ENCODE assay signal across 30 cellular contexts in the genomic region with DNA sequence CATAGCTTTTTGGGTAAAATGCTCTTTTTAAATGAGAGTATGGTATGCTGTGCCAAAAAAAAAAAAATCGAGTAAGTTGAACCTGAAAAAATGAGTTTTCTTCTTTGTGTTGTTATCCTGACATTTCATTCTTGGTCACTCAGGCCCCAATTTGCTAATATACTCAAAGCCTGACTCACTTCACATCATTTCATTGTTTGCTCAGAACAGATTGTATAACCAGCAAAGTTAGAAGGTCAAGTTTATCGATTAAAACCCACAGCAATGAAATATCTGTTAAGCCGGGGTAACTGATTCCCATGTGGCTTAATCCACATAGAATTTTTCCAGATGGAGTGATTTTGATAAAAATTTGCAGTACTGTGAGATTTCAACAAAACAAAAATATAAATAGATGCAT.
"Had no signal": no experiment of that assay in that cellular context is flagged by ENCODE, and none has a peak within 500 bp of the region (broad histone marks: within the 10 kb centered on the region; RNA-seq: fewer than 3 reads in every experiment).

No MANE protein-coding gene starts in this region.

- H3K9me3 Mint-ChIP-seq: activated CD4-positive, alpha-beta T cell treated with anti-CD3 and anti-CD28 coated beads, Interleukin-2, amount 10 ng/mL, durations not matched to agents 24 days and 14 days; activated naive CD4-positive, alpha-beta T cell treated with anti-CD3 and anti-CD28 coated beads, Interleukin-2, amount 50 U/mL, for 24 hours; activated naive CD8-positive, alpha-beta T cell treated with anti-CD3 and anti-CD28 coated beads, Interleukin-2, amount 10 ng/mL, durations not matched to agents 7 days and 5 days; activated T-cell treated with anti-CD3 and anti-CD28 coated beads, Interleukin-2, amount 50 U/mL, for 24 hours; activated T-helper 2 cell treated with anti-CD3 and anti-CD28 coated beads, Interferon-gamma antibody, Interleukin-2, Interleukin-4, amounts not matched to agents 10 μg/mL and 5 μg/mL and 100 μg/mL, durations not matched to agents 14 hours and 24 hours and 36 hours had no signal

- H3K4me3 ChIP-seq: ascending aorta, cardiac muscle cell, PC-9 had no signal

- H3K4me1 Mint-ChIP-seq: activated CD4-positive, alpha-beta T cell treated with anti-CD3 and anti-CD28 coated beads, Interleukin-2, amount 10 ng/mL, durations not matched to agents 24 days and 14 days; activated naive CD4-positive, alpha-beta T cell treated with anti-CD3 and anti-CD28 coated beads, Interleukin-2, amount 50 U/mL, for 24 hours; activated naive CD8-positive, alpha-beta T cell treated with anti-CD3 and anti-CD28 coated beads, Interleukin-2, amount 10 ng/mL, durations not matched to agents 7 days and 5 days; central memory CD8-positive, alpha-beta T cell had no signal

- H3K9me3 ChIP-seq: ascending aorta had no signal

- H2AFZ ChIP-seq: PC-9 had no signal

- DNase-seq: activated CD4-positive, alpha-beta T cell treated with anti-CD3 and anti-CD28 coated beads, Interleukin-2, amount 10 ng/mL, durations not matched to agents 24 days and 14 days; activated CD4-positive, alpha-beta T cell treated with anti-CD3 and anti-CD28 coated beads, Interleukin-2, amount 50 U/mL, for 4 hours; activated CD8-positive, alpha-beta T cell treated with anti-CD3 and anti-CD28 coated beads, Interleukin-2, amount 10 ng/mL, durations not matched to agents 7 days and 5 days; activated gamma-delta T cell; activated naive CD4-positive, alpha-beta T cell treated with Interleukin-2 at 50 U/mL for 16 hours; activated naive CD8-positive, alpha-beta T cell treated with anti-CD3 and anti-CD28 coated beads, Interleukin-2, amount 10 ng/mL, durations not matched to agents 7 days and 5 days; activated T-cell treated with anti-CD3 and anti-CD28 coated beads, Interleukin-2, amount 50 U/mL, for 24 hours; amygdala; MM.1S; NCI-H1092; NCI-H1436 treated with DMSO at 0.1 percent for 48 hours; NCI-H187 treated with DMSO at 0.1 percent for 48 hours; NCI-H345; NCI-H524 treated with DMSO at 0.1 percent for 48 hours; NCI-H82; NK-92 treated with Interleukin-12 subunit alpha and Interleukin-12 subunit beta, amount 100 ng/mL, for 24 hours; PC-9; SW 1271; T-helper 1 cell; T-helper 2 cell; T1000; WERI-Rb-1 had no signal

- H3K4me1 ChIP-seq: ascending aorta had no signal

- H3K4me2 ChIP-seq: KMS-11, PC-9 had no signal

- H3K27ac ChIP-seq: ascending aorta, cardiac muscle cell, KMS-11, PC-9, RWPE1, WERI-Rb-1 had no signal

- H3K27me3 Mint-ChIP-seq: activated CD4-positive, alpha-beta T cell treated with anti-CD3 and anti-CD28 coated beads, Interleukin-2, amount 10 ng/mL, durations not matched to agents 24 days and 14 days; activated naive CD4-positive, alpha-beta T cell treated with anti-CD3 and anti-CD28 coated beads, Interleukin-2, amount 50 U/mL, for 24 hours; activated T-cell treated with anti-CD3 and anti-CD28 coated beads, Interleukin-2, amount 50 U/mL, for 24 hours; central memory CD8-positive, alpha-beta T cell had no signal

- H3K4me3 Mint-ChIP-seq: activated CD4-positive, alpha-beta T cell treated with anti-CD3 and anti-CD28 coated beads, Interleukin-2, amount 10 ng/mL, durations not matched to agents 24 days and 14 days; activated CD8-positive, alpha-beta T cell treated with anti-CD3 and anti-CD28 coated beads, Interleukin-2, amount 10 ng/mL, durations not matched to agents 7 days and 5 days; activated naive CD4-positive, alpha-beta T cell treated with anti-CD3 and anti-CD28 coated beads, Interleukin-2, amount 50 U/mL, for 24 hours; activated naive CD8-positive, alpha-beta T cell treated with anti-CD3 and anti-CD28 coated beads, Interleukin-2, amount 10 ng/mL, durations not matched to agents 7 days and 5 days; activated T-cell treated with anti-CD3 and anti-CD28 coated beads, Interleukin-2, amount 50 U/mL, for 24 hours; central memory CD8-positive, alpha-beta T cell had no signal

- H3K27ac Mint-ChIP-seq: activated CD4-positive, alpha-beta T cell treated with anti-CD3 and anti-CD28 coated beads, Interleukin-2, amount 10 ng/mL, durations not matched to agents 24 days and 14 days; activated CD8-positive, alpha-beta T cell treated with anti-CD3 and anti-CD28 coated beads, Interleukin-2, amount 10 ng/mL, durations not matched to agents 7 days and 5 days; activated naive CD4-positive, alpha-beta T cell treated with anti-CD3 and anti-CD28 coated beads, Interleukin-2, amount 50 U/mL, for 24 hours; activated naive CD8-positive, alpha-beta T cell treated with anti-CD3 and anti-CD28 coated beads, Interleukin-2, amount 10 ng/mL, durations not matched to agents 7 days and 5 days; activated T-cell treated with anti-CD3 and anti-CD28 coated beads, Interleukin-2, amount 50 U/mL, for 24 hours; activated T-helper 2 cell treated with anti-CD3 and anti-CD28 coated beads, Interferon-gamma antibody, Interleukin-2, Interleukin-4, amounts not matched to agents 10 μg/mL and 5 μg/mL and 100 μg/mL, durations not matched to agents 14 hours and 24 hours and 36 hours had no signal

- ATAC-seq: activated CD8-positive, alpha-beta T cell treated with anti-CD3 and anti-CD28 coated beads, Interleukin-2, amount 10 ng/mL, durations not matched to agents 7 days and 5 days; Right ventricle myocardium inferior had no signal

- H3K36me3 ChIP-seq: ascending aorta, cardiac muscle cell, WERI-Rb-1 had no signal

- H3K36me3 Mint-ChIP-seq: activated naive CD4-positive, alpha-beta T cell treated with anti-CD3 and anti-CD28 coated beads, Interleukin-2, amount 50 U/mL, for 24 hours; activated naive CD8-positive, alpha-beta T cell treated with anti-CD3 and anti-CD28 coated beads, Interleukin-2, amount 10 ng/mL, durations not matched to agents 7 days and 5 days had no signal

- H3K27me3 ChIP-seq: ascending aorta, cardiac muscle cell had no signal
